In genomic region chr2:238724728-238725127, GRCh38 we compare ENCODE assay signal across 20 cellular contexts.
"Had no signal": no experiment of that assay in that cellular context is flagged by ENCODE, and none has a peak within 500 bp of the region (broad histone marks: within the 10 kb centered on the region; RNA-seq: fewer than 3 reads in every experiment).

No MANE protein-coding gene starts in this region.

- DNase-seq: activated CD4-positive, alpha-beta T cell treated with anti-CD3 and anti-CD28 coated beads, Interleukin-2, amount 10 ng/mL, durations not matched to agents 7 days and 5 days; activated CD4-positive, CD25-positive, alpha-beta regulatory T cell treated with anti-CD3 and anti-CD28 coated beads, Interleukin-2, amount 50 U/mL, for 72 hours; activated CD8-positive, alpha-beta T cell treated with anti-CD3 and anti-CD28 coated beads, Interleukin-2, amount 10 ng/mL, durations not matched to agents 7 days and 5 days; activated T-cell treated with anti-CD3 and anti-CD28 coated beads, Interleukin-2, amount 50 U/mL, for 1 hour; caudate nucleus; effector CD8-positive, alpha-beta T cell; heart left ventricle; left colon; mammary epithelial cell; naive B cell; occipital lobe; stimulated activated CD4-positive, alpha-beta T cell treated with anti-CD3 and anti-CD28 coated beads, Interleukin-2, amount 100 ng/mL, for 48 hours; stimulated activated CD8-positive, alpha-beta memory T cell treated with anti-CD3 and anti-CD28 coated beads, Interleukin-4, amount 100 ng/mL, for 48 hours; stimulated activated naive B cell treated with anti-CD40 and anti-IgM and Interleukin-4, amounts not matched to agents 10 μg/mL and 1 μg/mL and 100 μg/mL, for 72 hours; T-helper 1 cell; thyroid gland; WERI-Rb-1 had no signal

- H3K27me3 ChIP-seq: thyroid gland had no signal

- ATAC-seq: activated CD8-positive, alpha-beta T cell treated with anti-CD3 and anti-CD28 coated beads, Interleukin-2, amount 10 ng/mL, durations not matched to agents 7 days and 5 days; activated naive CD4-positive, alpha-beta T cell treated with anti-CD3 and anti-CD28 coated beads, Interleukin-2, amount 50 U/mL, for 72 hours; heart left ventricle; left colon; stimulated activated naive B cell treated with anti-CD40 and anti-IgM and Interleukin-4, amounts not matched to agents 10 μg/mL and 1 μg/mL and 100 μg/mL, for 72 hours had no signal

- H3K4me1 ChIP-seq: thyroid gland had no signal

- H3K4me3 ChIP-seq: heart left ventricle, thyroid gland had no signal

- FAIRE-seq: islet of Langerhans, TTC549 had no signal

- H3K27ac ChIP-seq: thyroid gland, WERI-Rb-1 had no signal

- H3K9me3 ChIP-seq: thyroid gland had no signal

- H3K36me3 ChIP-seq: heart left ventricle, thyroid gland, WERI-Rb-1 had no signal
